Comparison of ENCODE assay signal across 8 cellular contexts in the genomic region with DNA sequence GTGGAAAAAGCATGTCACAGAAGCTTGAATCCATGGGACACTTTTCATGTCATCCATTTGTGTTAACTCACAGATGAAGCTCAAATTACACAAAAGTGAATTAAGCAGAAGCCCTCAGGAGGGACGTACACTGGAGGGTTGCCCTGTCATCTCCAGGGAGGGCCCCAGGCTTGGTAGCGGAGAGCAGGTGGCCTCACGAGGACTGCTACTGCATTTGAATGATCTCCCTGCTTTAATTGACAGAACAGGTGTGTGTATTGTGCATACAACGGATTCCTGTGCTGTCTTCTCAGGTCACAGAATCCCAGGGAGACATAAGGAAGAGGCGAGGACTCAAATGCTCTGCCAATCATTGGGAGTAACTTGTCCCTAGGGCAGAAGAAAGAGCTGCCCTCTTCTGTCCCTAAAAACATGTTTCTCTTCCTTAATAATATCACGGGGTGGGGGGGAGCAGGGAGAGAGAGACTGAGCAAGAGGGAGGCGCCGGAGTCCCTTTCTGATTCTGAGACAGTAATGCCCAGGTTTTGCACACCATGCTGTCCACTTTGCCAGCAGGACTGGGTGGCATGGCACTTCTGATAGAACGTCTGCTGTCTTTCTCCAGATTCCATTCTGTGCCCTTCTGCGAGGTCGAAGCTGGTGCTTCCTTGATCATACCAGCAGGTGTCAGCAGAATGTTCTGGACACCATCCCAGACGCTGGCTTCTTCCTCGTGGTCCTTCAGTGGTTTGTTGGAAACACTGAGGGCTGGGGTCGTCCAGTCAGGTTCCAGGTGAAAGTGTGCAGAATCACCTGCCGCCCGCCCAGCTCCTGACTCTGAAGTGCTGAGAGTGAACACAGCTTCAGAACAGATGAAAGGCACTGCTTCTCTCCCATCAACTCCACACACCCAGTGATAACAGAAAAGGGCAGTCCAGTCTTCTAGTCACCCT. TPM values are rescaled to one million over a fixed set of nuclear protein-coding genes. Genes with fewer than 3 reads are reported as not detected.
DNase-seq lines count a peak whose midpoint lies in the region; ATAC-seq, FAIRE-seq and TF ChIP-seq lines count a peak whose summit lies in the region.

No MANE protein-coding gene starts in this region.

- peak; percentile 64 to 68 for DNase-seq in A549 (ENCODE audit: low read depth in 1 of 2, low spot score in 1 of 2)
- DNase-seq in Kasumi-1 (lab: John Stamatoyannopoulos, UW): peak; percentile 75 to 79
- peak; percentile 20 for DNase-seq in SKM-1 treated with dmso at 0.1 percent for 144 hours (lab: John Stamatoyannopoulos, UW; ENCODE audit: unreplicated experiment)
- peak; percentile 47 to 68 (median 54) for DNase-seq in K562 (ENCODE audit: extremely low read depth in 1 of 4, low spot score in 3 of 4)
- peak in 39 of 51 donors; percentile 6 to 71 (median 37) for DNase-seq in hypothalamus (lab: John Stamatoyannopoulos, UW)

- peak; percentile 89 to 92 for TF ChIP-seq RAD21 in A549 (conservative IDR thresholded peaks at IDR 0.05 in 1 of 2, IDR thresholded peaks at IDR 0.05 in 1 of 2)
- peak; percentile 85 to 93 for TF ChIP-seq RAD21 in K562 (CRISPR knock-in tag; conservative IDR thresholded peaks at IDR 0.05 in 1 of 2, IDR thresholded peaks at IDR 0.05 in 1 of 2)

- H3K9me3 ChIP-seq in A549 (no peaks in the 10 kb centered on the region), K562 (replicated peaks; ENCODE audit: control insufficient read depth, insufficient read depth, low read depth, low read length) (no peaks in the 10 kb centered on the region), skeletal muscle tissue (ENCODE audit: control insufficient read depth in 3 of 3, low read length in 3 of 3) (no peaks in the 10 kb centered on the region)

- no peak for TF ChIP-seq EP300 in A549 (IDR thresholded peaks at IDR 0.05)
- no peak for TF ChIP-seq EP300 in K562 (IDR thresholded peaks at IDR 0.05; ENCODE audit: low read length)

- H3K4me3 ChIP-seq in A549: no peak overlapping the region
- no peak overlapping the region for H3K4me3 ChIP-seq in K562
- peak overlapping the region; percentile 34 to 66 (median 40) for H3K4me3 ChIP-seq in skeletal muscle tissue (ENCODE audit: low read length in 3 of 3)

- in situ Hi-C loops in K562 (cut with MboI): loop anchor here (5.0 kb wide), 1 partner anchor 169 kb away; no protein-coding TSS in a partner anchor

- POLR2A ChIA-PET in A549 (lab: Yijun Ruan, JAX): interaction anchor here (0.9 kb wide), 1 partner anchor 12 kb away, joined by 5 read pairs; no protein-coding TSS in a partner anchor
- POLR2A ChIA-PET in K562 (lab: Yijun Ruan, JAX): interaction anchor here (0.6 to 1.9 kb wide), 5 partner anchors 51 to 247 kb away, joined by 3 to 6 read pairs (median 3); no protein-coding TSS in a partner anchor

- H4K20me1 ChIP-seq in K562 (replicated peaks; ENCODE audit: control insufficient read depth, insufficient read depth, low read length): no peaks in the 10 kb centered on the region

- no peaks in the 10 kb centered on the region for H3K36me3 ChIP-seq in K562 (ENCODE audit: control insufficient read depth, insufficient read depth, low read length)
- no peaks in the 10 kb centered on the region for H3K36me3 ChIP-seq in skeletal muscle tissue (ENCODE audit: control insufficient read depth in 3 of 3, insufficient read depth in 3 of 3, low read length in 3 of 3)

- H3K27ac ChIP-seq in A549 (peak overlapping the region; percentile 66 to 72), K562 (ENCODE audit: extremely low read depth, low read depth, low read length) (no peak overlapping the region), skeletal muscle tissue (ENCODE audit: low read depth, low read length) (no peak overlapping the region)

- CTCF ChIA-PET in A549 (lab: Yijun Ruan, JAX) (interaction anchor here (0.7 to 16.5 kb wide), 36 partner anchors 10 to 178 kb away, joined by 3 to 234 read pairs (median 7); no protein-coding TSS in a partner anchor), K562 (lab: Yijun Ruan, JAX; ENCODE audit: low intra/inter-chr PET ratio) (interaction anchor here (0.7 to 2.2 kb wide), 3 partner anchors 55 to 169 kb away, joined by 4 to 32 read pairs (median 15); no protein-coding TSS in a partner anchor)

- peak; percentile 86 for TF ChIP-seq CTCF in A549 (IDR thresholded peaks at IDR 0.05)
- TF ChIP-seq CTCF in GM12873 (IDR thresholded peaks at IDR 0.05; ENCODE audit: insufficient read depth, low read depth, low read length, missing control alignments): peak; percentile 81
- TF ChIP-seq CTCF in K562 (IDR thresholded peaks at IDR 0.05 in 2 of 3, conservative IDR thresholded peaks at IDR 0.05 in 1 of 3; ENCODE audit: insufficient read depth in 2 of 3, low read depth in 1 of 3, low read length in 3 of 3): peak; percentile 76 to 87 (median 84)

- H3K4me2 ChIP-seq in A549 (peak overlapping the region; percentile 69), K562 (ENCODE audit: insufficient read depth, low read length) (peak overlapping the region; percentile 15; the same call in 1 of the 2 replicates)

- TF ChIP-seq POLR2A in A549 (IDR thresholded peaks at IDR 0.05; ENCODE audit: low read length) (no peak), K562 (conservative IDR thresholded peaks at IDR 0.05) (no peak)

- H3K4me1 ChIP-seq in A549 (peaks cover 13% of the 10 kb centered on the region), K562 (replicated peaks in 1 of 2; ENCODE audit: control insufficient read depth in 2 of 2, insufficient read depth in 2 of 2, low read length in 2 of 2) (peaks cover 0 to under 1% of the 10 kb centered on the region in 2 experiments; a peak in 1 of 5 replicates), skeletal muscle tissue (ENCODE audit: control insufficient read depth in 3 of 3, insufficient read depth in 3 of 3, low read length in 3 of 3) (peaks cover 11 to 12% (median 11%) of the 10 kb centered on the region in 3 donors)

- H3K9ac ChIP-seq in K562 (ENCODE audit: insufficient read depth in 1 of 2, low read depth in 2 of 2, low read length in 2 of 2) (no peak overlapping the region), skeletal muscle tissue (ENCODE audit: low read depth in 1 of 3, low read length in 3 of 3) (peak overlapping the region in 2 of 3 donors; percentile 57 to 70)

- H3K27me3 ChIP-seq in K562 (ENCODE audit: control insufficient read depth in 2 of 2, insufficient read depth in 2 of 2, low read length in 2 of 2): peaks cover 2 to 32% of the 10 kb centered on the region in 2 experiments; a peak in 4 of 5 replicates
- H3K27me3 ChIP-seq in skeletal muscle tissue (ENCODE audit: control insufficient read depth in 3 of 3, insufficient read depth in 3 of 3, low read length in 3 of 3): peaks cover 0 to 7% (median 4%) of the 10 kb centered on the region in 3 donors

- no peak overlapping the region; the same call in 1 of the 2 replicates for H2AFZ ChIP-seq in K562 (ENCODE audit: low read depth, low read length)

- H3K9me1 ChIP-seq in K562 (ENCODE audit: control insufficient read depth, insufficient read depth, low read length): no peaks in the 10 kb centered on the region

- BruUV-seq in K562 (replicated peaks; lab: Mats Ljungman, UMichigan): no TSS peak

- WGBS in A549 (ENCODE audit: missing lambda C conversion rate): 17% methylated on average over 16 of the region's 16 CpGs
- under 1% methylated on average over 16 of the region's 16 CpGs for WGBS in K562 (ENCODE audit: insufficient coverage, low coverage, missing lambda C conversion rate)

- no peaks in the 10 kb centered on the region for H3K79me2 ChIP-seq in K562 (ENCODE audit: control insufficient read depth, insufficient read depth, low read length)

- FAIRE-seq in A549 (lab: Jason Lieb, UNC) (peak; percentile 74), K562 (lab: Jason Lieb, UNC) (peak; percentile 92)

- peak; percentile 91 to 95 for ATAC-seq in A549
- ATAC-seq in K562: peak; percentile 91
- no peak for ATAC-seq in HG03342 (IDR thresholded peaks at IDR 0.05; ENCODE audit: unreplicated experiment)

- intact Hi-C loops in K562 (cut with micrococcal nuclease): loop anchor here (1.0 kb wide), 2 partner anchors 55 to 169 kb away; no protein-coding TSS in a partner anchor

TF ChIP-seq in A549, 52 proteins besides CTCF, POLR2A, EP300 and RAD21 (continues in another document):
- peak; percentile 96 for TF ChIP-seq SMC3 (IDR thresholded peaks at IDR 0.05)
- peak; percentile 18 for TF ChIP-seq MAFK (IDR thresholded peaks at IDR 0.05; ENCODE audit: partially characterized antibody)

TF ChIP-seq in K562, 482 proteins besides CTCF, POLR2A, EP300 and RAD21 (continues in another document):
- TF ChIP-seq NFIC (IDR thresholded peaks at IDR 0.05) (peak; percentile 45; the same call in 1 of the 2 replicates), RCOR1 (IDR thresholded peaks at IDR 0.05; ENCODE audit: borderline replicate concordance in 1 of 2, low read depth in 2 of 2, low read length in 2 of 2) (0 out of 4 replicates have a peak, but pooled peaks of 1 of the 2 experiments have one; percentile 10), L3MBTL2 (IDR thresholded peaks at IDR 0.05) (peak; percentile 43; the same call in 1 of the 2 replicates), ATF7 (IDR thresholded peaks at IDR 0.05) (peak; percentile 37), FOXK2 (conservative IDR thresholded peaks at IDR 0.05 in 1 of 2, IDR thresholded peaks at IDR 0.05 in 1 of 2; ENCODE audit: low read depth in 2 of 2) (no peak)

RNA-seq across cellular contexts. Expression of a gene that starts 26.1 kb away (rescaled TPM):
- polyA plus RNA-seq in A549 (2011; rRNA removed) (3.5 and 4.2 TPM in 2 replicates), A549 (2017; fragmentation: RNase III; extraction: RNeasy Plus Mini Kit Qiagen cat#74134 plus additional on column Dnase treatment) (1.6 to 2.5 TPM (median 1.7 TPM) in 3 replicates), K562 (2011; rRNA removed) (25.3 and 28.7 TPM in 2 replicates), K562 (2014; fragmentation: Illumina TruSeq; extraction: Trizol) (14.7 and 18.9 TPM in 2 replicates), K562 (2014; fragmentation: Nextera tagmentation; extraction: Ambion mirVana) (1 to 10 TPM; 1.6 to 2.9 TPM), K562 (2014; rRNA removed) (24.2 and 27.9 TPM in 2 replicates)
- 5.7 and 9.7 TPM in 2 replicates for polyA plus RNA-seq in A549 (2012; cell fraction: cytosol; rRNA removed)
- 8.2 and 10.4 TPM in 2 replicates for polyA plus RNA-seq in A549 (2012; cell fraction: nucleus; rRNA removed)
- 5.3 and 6.4 TPM in 2 replicates for polyA minus RNA-seq in A549 (2011; rRNA and poly(A)+ RNA removed)
- 16.2 and 38.5 TPM in 2 replicates for total RNA-seq in K562 (2011; cell fraction: chromatin; rRNA removed; ENCODE audit: low replicate concordance)
- 29.0 and 30.1 TPM in 2 replicates for total RNA-seq in K562 (2011; cell fraction: nucleolus; rRNA removed)
- total RNA-seq in K562 (2011; cell fraction: nucleoplasm; rRNA removed): 17.3 and 19.3 TPM in 2 replicates
- total RNA-seq in K562 (2014; rRNA removed) (29.7 and 32.0 TPM in 2 replicates), K562 (2014; rRNA removed; fragmentation: Illumina TruSeq; extraction: Trizol) (8.1 and 9.2 TPM in 2 replicates), K562 (2015; rRNA removed; fragmentation: Illumina TruSeq; extraction: Trizol) (9.8 and 10.2 TPM in 2 replicates), K562 (2021) (20.9 and 21.5 TPM in 2 replicates), skeletal muscle tissue (under 0.01 TPM)
- 27.5 and 49.3 TPM in 2 replicates for polyA plus RNA-seq in K562 (2011; cell fraction: cytosol; rRNA removed)
- polyA plus RNA-seq in K562 (2011; cell fraction: nucleus; rRNA removed): 38.8 and 68.7 TPM in 2 replicates
- polyA plus RNA-seq in K562 (2012): 7.4 and 13.1 TPM in 2 replicates
- 9.3 and 18.5 TPM in 2 replicates for polyA minus RNA-seq in K562 (2011; rRNA and poly(A)+ RNA removed)
- polyA minus RNA-seq in K562 (2011; cell fraction: cytosol; rRNA and poly(A)+ RNA removed): 19.4 and 20.6 TPM in 2 replicates
- polyA minus RNA-seq in K562 (2011; cell fraction: nucleus; rRNA and poly(A)+ RNA removed): 21.3 TPM in 2 replicates

Comparison
In these comparisons a context has a peak if more than half of its experiments do, and no peak if none do; other contexts are left out.
1. DNase-seq: peak in every context shown above with its lines; median percentile 77 in Kasumi-1; 66 in A549; 54 in K562; 37 in hypothalamus; 20 in SKM-1 treated with dmso at 0.1 percent for 144 hours.
2. H3K27ac ChIP-seq: peak in A549 (2 of 2); none in K562 (single experiment) and skeletal muscle tissue (single experiment).
3. H3K4me3 ChIP-seq: peak in skeletal muscle tissue (3 of 3); none in A549 (single experiment) and K562 (single experiment).
4. H3K9ac ChIP-seq: peak in skeletal muscle tissue (2 of 3); none in K562 (0 of 2).
5. Peak in every context shown above with its lines, with median percentiles within 50 percentile points of each other: CTCF ChIP-seq.